Comparison of ENCODE assay signal across 20 cellular contexts in the genomic region with DNA sequence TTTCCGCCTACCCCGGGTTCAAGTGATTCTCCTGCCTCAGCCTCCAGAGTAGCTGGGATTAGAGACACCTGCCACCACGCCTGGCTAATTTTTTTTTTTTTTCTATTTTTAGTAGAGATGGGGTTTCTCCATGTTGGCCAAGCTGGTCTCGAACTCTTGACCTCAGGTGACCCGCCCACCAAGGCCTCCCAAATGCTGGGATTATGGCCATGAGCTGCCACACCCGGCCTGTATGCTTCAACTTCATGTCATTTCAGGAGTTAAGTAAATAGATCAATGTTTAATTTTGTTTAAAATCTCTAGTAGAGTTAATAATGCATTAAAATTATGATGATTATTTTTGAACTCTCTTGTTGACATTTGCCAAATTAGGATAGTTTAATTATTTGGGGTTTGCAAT.
DNase-seq lines count a peak whose midpoint lies in the region; ATAC-seq, FAIRE-seq and TF ChIP-seq lines count a peak whose summit lies in the region.
"Had no signal": no experiment of that assay in that cellular context is flagged by ENCODE, and none has a peak within 500 bp of the region (broad histone marks: within the 10 kb centered on the region; RNA-seq: fewer than 3 reads in every experiment).

No MANE protein-coding gene starts in this region.

- 50% methylated on average over 6 of the region's 6 CpGs for WGBS in A549 (ENCODE audit: missing lambda C conversion rate)

- DNase-seq in A549 (ENCODE audit: low read depth in 1 of 2, low spot score in 1 of 2) (no peak), HFFc6 (no peak), adipocyte (ENCODE audit: low read depth) (no peak)
- DNase-seq in activated T-cell treated with anti-CD3 and anti-CD28 coated beads, Interleukin-2, amount 50 U/mL, for 1 hour, result no peak
- no peak for DNase-seq in activated naive CD4-positive, alpha-beta T cell treated with anti-CD3 and anti-CD28 coated beads, Interleukin-2, amount 10 ng/mL, durations not matched to agents 7 days and 5 days
- DNase-seq: CD8-positive, alpha-beta memory T cell; DMS79; NCI-H1105; NCI-H2081; NCI-H510A; NCI-H748 treated with DMSO at 0.1 percent for 48 hours; NK-92 treated with Interleukin-12 subunit alpha and Interleukin-12 subunit beta, amount 100 ng/mL, for 24 hours; SHP77 treated with DMSO at 0.1 percent for 48 hours had no signal

- no peak for FAIRE-seq in A549 (lab: Jason Lieb, UNC)
- FAIRE-seq: A204.1, K562 had no signal

- H3K27me3 Mint-ChIP-seq in HFFc6 (ENCODE audit: insufficient read depth) (peaks cover 5% of the 10 kb centered on the region), nephron (ENCODE audit: low read depth) (peaks cover 6% of the 10 kb centered on the region)
- peaks cover 23% of the 10 kb centered on the region for H3K27me3 Mint-ChIP-seq in activated naive CD4-positive, alpha-beta T cell treated with anti-CD3 and anti-CD28 coated beads, Interleukin-2, amount 10 ng/mL, durations not matched to agents 7 days and 5 days

- no peaks in the 10 kb centered on the region for H3K9me3 ChIP-seq in A549
- no peaks in the 10 kb centered on the region for H3K9me3 ChIP-seq in adipocyte (ENCODE audit: control insufficient read depth, low read length)
- H3K9me3 ChIP-seq: BLaER1 treated with 17β-estradiol and CSF1 and Interleukin-3, amounts not matched to agents 10 nM and 100 nM; HAP-1 had no signal

- H3K36me3 Mint-ChIP-seq in HFFc6 (ENCODE audit: low read depth) (no peaks in the 10 kb centered on the region), nephron (ENCODE audit: low read depth) (no peaks in the 10 kb centered on the region)
- H3K36me3 Mint-ChIP-seq in activated naive CD4-positive, alpha-beta T cell treated with anti-CD3 and anti-CD28 coated beads, Interleukin-2, amount 10 ng/mL, durations not matched to agents 7 days and 5 days, result no peaks in the 10 kb centered on the region
- H3K36me3 Mint-ChIP-seq: CD8-positive, alpha-beta memory T cell had no signal

- TF ChIP-seq CTCF in A549 (IDR thresholded peaks at IDR 0.05) (no peak), HFFc6 (IDR thresholded peaks at IDR 0.05) (no peak), nephron (IDR thresholded peaks at IDR 0.05; ENCODE audit: unreplicated experiment in 3 of 3) (no peak)

- H3K9me3 Mint-ChIP-seq in HFFc6 (no peaks in the 10 kb centered on the region), nephron (peaks cover 14% of the 10 kb centered on the region)
- H3K9me3 Mint-ChIP-seq in activated naive CD4-positive, alpha-beta T cell treated with anti-CD3 and anti-CD28 coated beads, Interleukin-2, amount 10 ng/mL, durations not matched to agents 7 days and 5 days, result no peaks in the 10 kb centered on the region
- H3K9me3 Mint-ChIP-seq: CD8-positive, alpha-beta memory T cell had no signal

- H3K4me3 ChIP-seq in A549 (no peak overlapping the region), adipocyte (ENCODE audit: low read length) (peak overlapping the region; percentile 62)
- H3K4me3 ChIP-seq: BLaER1 treated with 17β-estradiol and CSF1 and Interleukin-3, amounts not matched to agents 10 nM and 100 nM; HAP-1; K562 had no signal

- CTCF ChIA-PET in A549 (lab: Yijun Ruan, JAX), result interaction anchor here (0.6 to 2.6 kb wide), 7 partner anchors 18 to 250 kb away, joined by 3 to 8 read pairs (median 3); no protein-coding TSS in a partner anchor
- CTCF ChIA-PET in activated naive CD4-positive, alpha-beta T cell treated with anti-CD3 and anti-CD28 coated beads, Interleukin-2, amount 10 ng/mL, durations not matched to agents 7 days and 5 days (lab: Charles Lee), result no interaction called here

- no peak for TF ChIP-seq RAD21 in A549 (conservative IDR thresholded peaks at IDR 0.05 in 1 of 2, IDR thresholded peaks at IDR 0.05 in 1 of 2)

- peak overlapping the region; percentile 20 to 67; a peak in 2 of 6 replicates for H3K27ac ChIP-seq in A549
- H3K27ac ChIP-seq: BLaER1 treated with 17β-estradiol and CSF1 and Interleukin-3, amounts not matched to agents 10 nM and 100 nM had no signal

- peaks cover 22% of the 10 kb centered on the region for H3K4me1 ChIP-seq in A549
- H3K4me1 ChIP-seq in adipocyte (ENCODE audit: control insufficient read depth, insufficient read depth, low read length), result peaks cover 38% of the 10 kb centered on the region
- H3K4me1 ChIP-seq: HAP-1 had no signal

- TF ChIP-seq EP300 in A549 (IDR thresholded peaks at IDR 0.05), result no peak

- no peaks in the 10 kb centered on the region for H3K36me3 ChIP-seq in adipocyte (ENCODE audit: control insufficient read depth, insufficient read depth, low read length, severe bottlenecking)
- H3K36me3 ChIP-seq: BLaER1 treated with 17β-estradiol and CSF1 and Interleukin-3, amounts not matched to agents 10 nM and 100 nM; HAP-1 had no signal

- H3K4me1 Mint-ChIP-seq in HFFc6 (ENCODE audit: low read depth) (peaks cover 26% of the 10 kb centered on the region), nephron (peaks cover 40% of the 10 kb centered on the region)
- H3K4me1 Mint-ChIP-seq in activated naive CD4-positive, alpha-beta T cell treated with anti-CD3 and anti-CD28 coated beads, Interleukin-2, amount 10 ng/mL, durations not matched to agents 7 days and 5 days, result no peaks in the 10 kb centered on the region
- H3K4me1 Mint-ChIP-seq: CD8-positive, alpha-beta memory T cell had no signal

- H3K4me2 ChIP-seq in A549, result peak overlapping the region; percentile 90
- H3K4me2 ChIP-seq: BLaER1 treated with 17β-estradiol and CSF1 and Interleukin-3, amounts not matched to agents 10 nM and 100 nM had no signal

- H3K27me3 ChIP-seq in adipocyte (replicated peaks; ENCODE audit: control insufficient read depth, insufficient read depth, low read length), result no peaks in the 10 kb centered on the region

- ATAC-seq in A549 (no peak), HG02798 (IDR thresholded peaks at IDR 0.05; ENCODE audit: poor library complexity, unreplicated experiment) (no peak), HG02884 (IDR thresholded peaks at IDR 0.05; ENCODE audit: unreplicated experiment) (no peak)
- ATAC-seq: K562 had no signal

- H3K27ac Mint-ChIP-seq in HFFc6 (peak overlapping the region; percentile 46), nephron (peak overlapping the region; percentile 63 to 93 (median 90))
- H3K27ac Mint-ChIP-seq in activated naive CD4-positive, alpha-beta T cell treated with anti-CD3 and anti-CD28 coated beads, Interleukin-2, amount 10 ng/mL, durations not matched to agents 7 days and 5 days, result no peak overlapping the region
- H3K27ac Mint-ChIP-seq: CD8-positive, alpha-beta memory T cell had no signal

- POLR2A ChIA-PET in A549 (lab: Yijun Ruan, JAX), result interaction anchor here (1.9 kb wide), 1 partner anchor 37 kb away, joined by 17 read pairs; no protein-coding TSS in a partner anchor

- H3K4me3 Mint-ChIP-seq in HFFc6, result peak overlapping the region; percentile 65
- H3K4me3 Mint-ChIP-seq in nephron, result no peak overlapping the region
- H3K4me3 Mint-ChIP-seq in activated naive CD4-positive, alpha-beta T cell treated with anti-CD3 and anti-CD28 coated beads, Interleukin-2, amount 10 ng/mL, durations not matched to agents 7 days and 5 days, result no peak overlapping the region
- H3K4me3 Mint-ChIP-seq: CD8-positive, alpha-beta memory T cell had no signal

- no peak for TF ChIP-seq POLR2A in A549 (IDR thresholded peaks at IDR 0.05; ENCODE audit: low read length)

- H3K9ac ChIP-seq in adipocyte (ENCODE audit: low read length), result peak overlapping the region; percentile 71
- H3K9ac ChIP-seq: BLaER1 treated with 17β-estradiol and CSF1 and Interleukin-3, amounts not matched to agents 10 nM and 100 nM had no signal

TF ChIP-seq in A549, 52 proteins besides CTCF, POLR2A, EP300 and RAD21 (continues in another document):
- TF ChIP-seq EHMT2 (IDR thresholded peaks at IDR 0.05; ENCODE audit: low read depth) (no peak), CBX8 (IDR thresholded peaks at IDR 0.05) (no peak), SMC3 (IDR thresholded peaks at IDR 0.05) (no peak), ZSCAN20 (CRISPR knock-in tag; IDR thresholded peaks at IDR 0.05) (no peak), MAZ (IDR thresholded peaks at IDR 0.05; ENCODE audit: borderline replicate concordance, low read depth, low read length) (no peak), CHD4 (IDR thresholded peaks at IDR 0.05; ENCODE audit: borderline replicate concordance) (no peak), ESRRA (IDR thresholded peaks at IDR 0.05; ENCODE audit: borderline replicate concordance, low read length) (no peak), NPAS2 (CRISPR knock-in tag; IDR thresholded peaks at IDR 0.05; ENCODE audit: borderline replicate concordance) (no peak), FOXS1 (CRISPR knock-in tag; IDR thresholded peaks at IDR 0.05) (no peak), JUN (IDR thresholded peaks at IDR 0.05) (no peak), RARB (CRISPR knock-in tag; IDR thresholded peaks at IDR 0.05) (no peak), KDM5A (IDR thresholded peaks at IDR 0.05) (no peak), GATA3 (IDR thresholded peaks at IDR 0.05; ENCODE audit: borderline replicate concordance) (no peak), EHF (CRISPR knock-in tag; IDR thresholded peaks at IDR 0.05) (no peak), CBX2 (IDR thresholded peaks at IDR 0.05; ENCODE audit: borderline replicate concordance, low read depth) (no peak), KDM1A (IDR thresholded peaks at IDR 0.05; ENCODE audit: low read depth) (no peak)
- TF ChIP-seq, protein P1, sequence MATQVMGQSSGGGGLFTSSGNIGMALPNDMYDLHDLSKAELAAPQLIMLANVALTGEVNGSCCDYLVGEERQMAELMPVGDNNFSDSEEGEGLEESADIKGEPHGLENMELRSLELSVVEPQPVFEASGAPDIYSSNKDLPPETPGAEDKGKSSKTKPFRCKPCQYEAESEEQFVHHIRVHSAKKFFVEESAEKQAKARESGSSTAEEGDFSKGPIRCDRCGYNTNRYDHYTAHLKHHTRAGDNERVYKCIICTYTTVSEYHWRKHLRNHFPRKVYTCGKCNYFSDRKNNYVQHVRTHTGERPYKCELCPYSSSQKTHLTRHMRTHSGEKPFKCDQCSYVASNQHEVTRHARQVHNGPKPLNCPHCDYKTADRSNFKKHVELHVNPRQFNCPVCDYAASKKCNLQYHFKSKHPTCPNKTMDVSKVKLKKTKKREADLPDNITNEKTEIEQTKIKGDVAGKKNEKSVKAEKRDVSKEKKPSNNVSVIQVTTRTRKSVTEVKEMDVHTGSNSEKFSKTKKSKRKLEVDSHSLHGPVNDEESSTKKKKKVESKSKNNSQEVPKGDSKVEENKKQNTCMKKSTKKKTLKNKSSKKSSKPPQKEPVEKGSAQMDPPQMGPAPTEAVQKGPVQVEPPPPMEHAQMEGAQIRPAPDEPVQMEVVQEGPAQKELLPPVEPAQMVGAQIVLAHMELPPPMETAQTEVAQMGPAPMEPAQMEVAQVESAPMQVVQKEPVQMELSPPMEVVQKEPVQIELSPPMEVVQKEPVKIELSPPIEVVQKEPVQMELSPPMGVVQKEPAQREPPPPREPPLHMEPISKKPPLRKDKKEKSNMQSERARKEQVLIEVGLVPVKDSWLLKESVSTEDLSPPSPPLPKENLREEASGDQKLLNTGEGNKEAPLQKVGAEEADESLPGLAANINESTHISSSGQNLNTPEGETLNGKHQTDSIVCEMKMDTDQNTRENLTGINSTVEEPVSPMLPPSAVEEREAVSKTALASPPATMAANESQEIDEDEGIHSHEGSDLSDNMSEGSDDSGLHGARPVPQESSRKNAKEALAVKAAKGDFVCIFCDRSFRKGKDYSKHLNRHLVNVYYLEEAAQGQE (IDR thresholded peaks at IDR 0.05), result no peak
